Comparison of ENCODE assay signal across 9 cellular contexts in the genomic region with DNA sequence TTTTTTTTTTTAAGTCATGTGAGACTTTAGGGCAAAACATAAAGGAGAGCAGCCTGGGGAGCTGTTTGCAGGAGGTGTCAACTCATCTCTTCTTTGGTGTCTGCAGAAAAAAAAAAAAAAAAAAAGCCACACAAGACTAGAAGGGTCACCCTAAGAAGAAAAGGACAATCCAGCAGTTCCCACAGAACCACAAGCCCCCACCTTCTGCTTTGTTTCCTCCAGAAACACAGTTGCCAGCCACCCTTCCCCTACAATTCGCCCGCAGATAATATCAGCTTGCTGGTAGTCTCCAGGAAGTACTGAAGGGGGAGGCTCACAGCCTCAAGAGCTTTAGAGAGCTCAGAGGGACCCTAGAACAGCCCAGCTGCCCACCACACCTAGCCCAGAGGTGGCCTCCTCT.
A peak's percentile ranks its signal among the peaks of the same experiment; 100 is the strongest.
DNase-seq lines count a peak whose midpoint lies in the region; ATAC-seq and TF ChIP-seq lines count a peak whose summit lies in the region.
"Had no signal": no experiment of that assay in that cellular context is flagged by ENCODE, and none has a peak within 500 bp of the region (broad histone marks: within the 10 kb centered on the region; RNA-seq: fewer than 3 reads in every experiment).

No MANE protein-coding gene starts in this region.

- H2AFZ ChIP-seq in Loucy (ENCODE audit: low read length): 0 out of 2 replicates have a peak overlapping the region, but pooled peaks have one; percentile 34

- no peaks in the 10 kb centered on the region for H3K36me3 ChIP-seq in Loucy (ENCODE audit: insufficient read depth, low read length)

- CTCF ChIA-PET in HEK293T (lab: Yijun Ruan, JAX): no interaction called here

- peak overlapping the region; percentile 84 for H3K27ac Mint-ChIP-seq in activated naive CD8-positive, alpha-beta T cell

- no peaks in the 10 kb centered on the region for H3K9me3 Mint-ChIP-seq in activated naive CD8-positive, alpha-beta T cell (ENCODE audit: low read depth)

- no peaks in the 10 kb centered on the region for H3K27me3 Mint-ChIP-seq in activated naive CD8-positive, alpha-beta T cell

- H3K79me2 ChIP-seq in Loucy (ENCODE audit: insufficient read depth, low read length): peaks cover 9% of the 10 kb centered on the region; the same call in 1 of the 2 replicates

- POLR2A ChIA-PET in HEK293T (lab: Yijun Ruan, JAX): no interaction called here

- no peaks in the 10 kb centered on the region for H3K9me2 ChIP-seq in Loucy (replicated peaks; ENCODE audit: low read depth, low read length)

- H3K9ac ChIP-seq in Loucy (ENCODE audit: low read depth, low read length, poor library complexity, severe bottlenecking): peak overlapping the region; percentile 73

- TF ChIP-seq CTCF in Loucy (conservative IDR thresholded peaks at IDR 0.05; ENCODE audit: low read length): no peak

- H3K4me3 Mint-ChIP-seq in activated naive CD8-positive, alpha-beta T cell: peak overlapping the region; percentile 68

- no peaks in the 10 kb centered on the region for H4K20me1 ChIP-seq in Loucy (ENCODE audit: insufficient read depth, low read length, poor library complexity, severe bottlenecking)

- no peaks in the 10 kb centered on the region for H3K36me3 Mint-ChIP-seq in activated naive CD8-positive, alpha-beta T cell

- H3K4me3 ChIP-seq in Loucy (ENCODE audit: low read length, poor library complexity, severe bottlenecking): peak overlapping the region; percentile 74

- peaks cover 4% of the 10 kb centered on the region; the same call in 1 of the 2 replicates for H3F3A ChIP-seq in Loucy (ENCODE audit: low read depth)

- H3K9me3 ChIP-seq in Loucy (ENCODE audit: insufficient read depth, low read depth, low read length): no peaks in the 10 kb centered on the region

- H3K4me1 Mint-ChIP-seq in activated naive CD8-positive, alpha-beta T cell (ENCODE audit: low read depth): peaks cover 46% of the 10 kb centered on the region

- H3K4me2 ChIP-seq in Loucy (ENCODE audit: low read depth, low read length, poor library complexity, severe bottlenecking): peak overlapping the region; percentile 79

- DNase-seq in stimulated activated CD8-positive, alpha-beta memory T cell treated with anti-CD3 and anti-CD28 coated beads, Interleukin-4, amount 100 ng/mL, for 48 hours: peak; percentile 60
- DNase-seq in epidermal melanocyte (ENCODE audit: insufficient read length, low spot score) (no peak), NCI-H774 (lab: John Stamatoyannopoulos, UW) (no peak), HEK293T (ENCODE audit: extremely low spot score) (no peak)
- DNase-seq: NCI-H69 had no signal

- ATAC-seq in GM21381 (IDR thresholded peaks at IDR 0.05; ENCODE audit: unreplicated experiment) (peak; percentile 20), GM19395 (IDR thresholded peaks at IDR 0.05; ENCODE audit: unreplicated experiment) (no peak)

- H3K27me3 ChIP-seq in Loucy (ENCODE audit: insufficient read depth, low read length, poor library complexity, severe bottlenecking): no peaks in the 10 kb centered on the region

- H3K4me1 ChIP-seq in Loucy (ENCODE audit: insufficient read depth, low read length, poor library complexity, severe bottlenecking): peaks cover 18% of the 10 kb centered on the region

TF ChIP-seq in HEK293T, 16 proteins besides CTCF, POLR2A, EP300 and RAD21:
- no peak for TF ChIP-seq ARNT (IDR thresholded peaks at IDR 0.05)
- no peak for TF ChIP-seq NFRKB (IDR thresholded peaks at IDR 0.05)
- TF ChIP-seq TARDBP (IDR thresholded peaks at IDR 0.05): no peak
